Comparison of ENCODE assay signal across 1 cellular context in the genomic region with DNA sequence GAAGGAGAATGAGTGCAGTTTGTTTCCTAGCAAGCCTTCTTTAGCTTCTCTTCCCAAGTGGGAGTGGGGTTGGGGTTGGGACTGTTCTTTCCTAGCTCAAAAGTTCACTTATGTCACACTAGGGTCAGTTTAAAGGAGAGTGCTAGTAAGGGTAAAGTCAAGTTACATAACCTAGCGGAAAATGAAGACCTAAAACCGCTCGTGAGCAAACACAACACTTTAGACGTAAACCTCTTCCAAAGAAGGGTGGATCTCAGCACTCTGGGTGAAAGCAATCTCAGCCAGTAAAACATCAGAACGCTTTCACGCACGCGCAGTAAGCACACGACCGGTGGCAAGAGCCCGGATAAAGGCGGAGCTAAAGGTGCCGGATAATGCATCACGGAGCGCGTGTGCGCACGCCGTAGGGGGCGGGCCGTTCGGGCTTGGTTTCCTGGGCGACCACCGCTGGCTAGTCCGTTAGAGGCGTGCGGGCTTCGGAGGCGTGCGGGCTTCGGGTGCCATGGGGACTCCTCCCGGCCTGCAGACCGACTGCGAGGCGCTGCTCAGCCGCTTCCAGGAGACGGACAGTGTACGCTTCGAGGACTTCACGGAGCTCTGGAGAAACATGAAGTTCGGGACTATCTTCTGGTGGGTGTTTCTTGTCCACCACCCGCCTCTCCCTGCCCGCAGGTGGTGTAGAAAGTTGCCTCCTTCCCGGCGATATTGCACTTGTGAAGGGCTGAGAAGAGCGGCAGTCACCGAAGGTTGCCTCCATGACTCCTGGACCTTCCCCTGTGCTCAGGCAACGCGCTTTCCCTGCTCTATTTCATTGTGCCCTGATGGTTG.
A peak's percentile ranks its signal among the peaks of the same experiment; 100 is the strongest.
TF ChIP-seq lines count a peak whose summit lies in the region.

A gene with protein sequence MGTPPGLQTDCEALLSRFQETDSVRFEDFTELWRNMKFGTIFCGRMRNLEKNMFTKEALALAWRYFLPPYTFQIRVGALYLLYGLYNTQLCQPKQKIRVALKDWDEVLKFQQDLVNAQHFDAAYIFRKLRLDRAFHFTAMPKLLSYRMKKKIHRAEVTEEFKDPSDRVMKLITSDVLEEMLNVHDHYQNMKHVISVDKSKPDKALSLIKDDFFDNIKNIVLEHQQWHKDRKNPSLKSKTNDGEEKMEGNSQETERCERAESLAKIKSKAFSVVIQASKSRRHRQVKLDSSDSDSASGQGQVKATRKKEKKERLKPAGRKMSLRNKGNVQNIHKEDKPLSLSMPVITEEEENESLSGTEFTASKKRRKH (plus strand): TSS at position 462 of the 828 bp plus-strand sequence. CDS start 41 bp downstream, at position 503.

TF ChIP-seq in K562, 482 proteins besides CTCF, POLR2A, EP300 and RAD21 (continued from another document):
- TF ChIP-seq FIP1L1 (IDR thresholded peaks at IDR 0.05; ENCODE audit: low read depth, low read length, poor library complexity, severe bottlenecking) (no peak), IRF2 (CRISPR knock-in tag; IDR thresholded peaks at IDR 0.05) (no peak), SNRNP70 (optimal IDR thresholded peaks at IDR 0.05; ENCODE audit: low read depth, low read length) (no peak), ZNF583 (CRISPR knock-in tag; IDR thresholded peaks at IDR 0.05) (no peak), ARID2 (IDR thresholded peaks at IDR 0.05) (no peak), KLF10 (CRISPR knock-in tag; IDR thresholded peaks at IDR 0.05) (no peak), POLR2AphosphoS5 (IDR thresholded peaks at IDR 0.05; ENCODE audit: control insufficient read depth, insufficient read depth, low read depth, low read length) (peak; percentile 59; the same call in 1 of the 2 replicates), KDM2B (CRISPR knock-in tag; IDR thresholded peaks at IDR 0.05) (no peak), BACH1 (tag; IDR thresholded peaks at IDR 0.05) (no peak), ADNP (tag; IDR thresholded peaks at IDR 0.05) (no peak), ZNF436 (CRISPR knock-in tag; IDR thresholded peaks at IDR 0.05) (no peak), MEF2D (tag; conservative IDR thresholded peaks at IDR 0.05; ENCODE audit: low read depth) (no peak), SAP30 (IDR thresholded peaks at IDR 0.05; ENCODE audit: borderline replicate concordance, insufficient read depth, low read depth, low read length, poor library complexity, severe bottlenecking) (peak; percentile 71), POLR2H (tag; IDR thresholded peaks at IDR 0.05; ENCODE audit: low read depth) (peak; percentile 59), MYNN (IDR thresholded peaks at IDR 0.05) (no peak), MYNN (CRISPR knock-in tag; IDR thresholded peaks at IDR 0.05) (no peak), PHF8 (IDR thresholded peaks at IDR 0.05; ENCODE audit: borderline replicate concordance, low read length) (peak; percentile 71; the same call in 1 of the 2 replicates), NFIC (IDR thresholded peaks at IDR 0.05) (no peak), ZNF253 (CRISPR knock-in tag; conservative IDR thresholded peaks at IDR 0.05) (no peak), MCM3 (IDR thresholded peaks at IDR 0.05) (no peak), ZNF184 (CRISPR knock-in tag; IDR thresholded peaks at IDR 0.05) (no peak), GABPB1 (CRISPR knock-in tag; IDR thresholded peaks at IDR 0.05) (peak; percentile 47; the same call in 1 of the 2 replicates), GTF2F1 (IDR thresholded peaks at IDR 0.05; ENCODE audit: low read depth, low read length) (no peak), NFYB (IDR thresholded peaks at IDR 0.05; ENCODE audit: extremely low read depth, insufficient read length) (no peak), ARHGAP35 (IDR thresholded peaks at IDR 0.05; ENCODE audit: partially characterized antibody) (no peak), DNMT1 (IDR thresholded peaks at IDR 0.05) (no peak), POLR2B (IDR thresholded peaks at IDR 0.05; ENCODE audit: low read depth, partially characterized antibody) (peak; percentile 47), TEAD1 (CRISPR knock-in tag; IDR thresholded peaks at IDR 0.05) (no peak), NUFIP1 (IDR thresholded peaks at IDR 0.05; ENCODE audit: partially characterized antibody) (no peak), KAT2B (IDR thresholded peaks at IDR 0.05; ENCODE audit: low read depth, low read length) (no peak), ZNF263 (CRISPR knock-in tag; IDR thresholded peaks at IDR 0.05; ENCODE audit: borderline replicate concordance) (no peak), HMG20A (CRISPR knock-in tag; conservative IDR thresholded peaks at IDR 0.05) (no peak), RBBP5 (IDR thresholded peaks at IDR 0.05; ENCODE audit: borderline replicate concordance, insufficient read depth, low read length, poor library complexity, severe bottlenecking) (peak; percentile 49)
- TF ChIP-seq, protein P1, sequence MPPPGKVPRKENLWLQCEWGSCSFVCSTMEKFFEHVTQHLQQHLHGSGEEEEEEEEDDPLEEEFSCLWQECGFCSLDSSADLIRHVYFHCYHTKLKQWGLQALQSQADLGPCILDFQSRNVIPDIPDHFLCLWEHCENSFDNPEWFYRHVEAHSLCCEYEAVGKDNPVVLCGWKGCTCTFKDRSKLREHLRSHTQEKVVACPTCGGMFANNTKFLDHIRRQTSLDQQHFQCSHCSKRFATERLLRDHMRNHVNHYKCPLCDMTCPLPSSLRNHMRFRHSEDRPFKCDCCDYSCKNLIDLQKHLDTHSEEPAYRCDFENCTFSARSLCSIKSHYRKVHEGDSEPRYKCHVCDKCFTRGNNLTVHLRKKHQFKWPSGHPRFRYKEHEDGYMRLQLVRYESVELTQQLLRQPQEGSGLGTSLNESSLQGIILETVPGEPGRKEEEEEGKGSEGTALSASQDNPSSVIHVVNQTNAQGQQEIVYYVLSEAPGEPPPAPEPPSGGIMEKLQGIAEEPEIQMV (tag; conservative IDR thresholded peaks at IDR 0.05; ENCODE audit: low read depth) = no peak
- TF ChIP-seq, protein P2, sequence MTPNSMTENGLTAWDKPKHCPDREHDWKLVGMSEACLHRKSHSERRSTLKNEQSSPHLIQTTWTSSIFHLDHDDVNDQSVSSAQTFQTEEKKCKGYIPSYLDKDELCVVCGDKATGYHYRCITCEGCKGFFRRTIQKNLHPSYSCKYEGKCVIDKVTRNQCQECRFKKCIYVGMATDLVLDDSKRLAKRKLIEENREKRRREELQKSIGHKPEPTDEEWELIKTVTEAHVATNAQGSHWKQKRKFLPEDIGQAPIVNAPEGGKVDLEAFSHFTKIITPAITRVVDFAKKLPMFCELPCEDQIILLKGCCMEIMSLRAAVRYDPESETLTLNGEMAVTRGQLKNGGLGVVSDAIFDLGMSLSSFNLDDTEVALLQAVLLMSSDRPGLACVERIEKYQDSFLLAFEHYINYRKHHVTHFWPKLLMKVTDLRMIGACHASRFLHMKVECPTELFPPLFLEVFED (CRISPR knock-in tag; conservative IDR thresholded peaks at IDR 0.05) = no peak
- TF ChIP-seq, protein P3, sequence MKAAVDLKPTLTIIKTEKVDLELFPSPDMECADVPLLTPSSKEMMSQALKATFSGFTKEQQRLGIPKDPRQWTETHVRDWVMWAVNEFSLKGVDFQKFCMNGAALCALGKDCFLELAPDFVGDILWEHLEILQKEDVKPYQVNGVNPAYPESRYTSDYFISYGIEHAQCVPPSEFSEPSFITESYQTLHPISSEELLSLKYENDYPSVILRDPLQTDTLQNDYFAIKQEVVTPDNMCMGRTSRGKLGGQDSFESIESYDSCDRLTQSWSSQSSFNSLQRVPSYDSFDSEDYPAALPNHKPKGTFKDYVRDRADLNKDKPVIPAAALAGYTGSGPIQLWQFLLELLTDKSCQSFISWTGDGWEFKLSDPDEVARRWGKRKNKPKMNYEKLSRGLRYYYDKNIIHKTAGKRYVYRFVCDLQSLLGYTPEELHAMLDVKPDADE (conservative IDR thresholded peaks at IDR 0.05; ENCODE audit: control insufficient read depth, low read depth, low read length) = peak; percentile 50; the same call in 1 of the 2 replicates
- TF ChIP-seq, protein P4, sequence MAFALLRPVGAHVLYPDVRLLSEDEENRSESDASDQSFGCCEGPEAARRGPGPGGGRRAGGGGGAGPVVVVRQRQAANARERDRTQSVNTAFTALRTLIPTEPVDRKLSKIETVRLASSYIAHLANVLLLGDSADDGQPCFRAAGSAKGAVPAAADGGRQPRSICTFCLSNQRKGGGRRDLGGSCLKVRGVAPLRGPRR (CRISPR knock-in tag; IDR thresholded peaks at IDR 0.05) = no peak
- TF ChIP-seq, protein P5, sequence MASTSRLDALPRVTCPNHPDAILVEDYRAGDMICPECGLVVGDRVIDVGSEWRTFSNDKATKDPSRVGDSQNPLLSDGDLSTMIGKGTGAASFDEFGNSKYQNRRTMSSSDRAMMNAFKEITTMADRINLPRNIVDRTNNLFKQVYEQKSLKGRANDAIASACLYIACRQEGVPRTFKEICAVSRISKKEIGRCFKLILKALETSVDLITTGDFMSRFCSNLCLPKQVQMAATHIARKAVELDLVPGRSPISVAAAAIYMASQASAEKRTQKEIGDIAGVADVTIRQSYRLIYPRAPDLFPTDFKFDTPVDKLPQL (IDR thresholded peaks at IDR 0.05; ENCODE audit: extremely low read depth, insufficient read length) = no peak
